ENCODE assay signal across 1 cellular context in genomic region chr9:110351009-110351467, GRCh38.
TF ChIP-seq lines count a peak whose summit lies in the region.

No MANE protein-coding gene starts in this region.

TF ChIP-seq in HepG2, 621 proteins besides CTCF, POLR2A, EP300 and RAD21 (continued from another document):
- TF ChIP-seq, protein P1, sequence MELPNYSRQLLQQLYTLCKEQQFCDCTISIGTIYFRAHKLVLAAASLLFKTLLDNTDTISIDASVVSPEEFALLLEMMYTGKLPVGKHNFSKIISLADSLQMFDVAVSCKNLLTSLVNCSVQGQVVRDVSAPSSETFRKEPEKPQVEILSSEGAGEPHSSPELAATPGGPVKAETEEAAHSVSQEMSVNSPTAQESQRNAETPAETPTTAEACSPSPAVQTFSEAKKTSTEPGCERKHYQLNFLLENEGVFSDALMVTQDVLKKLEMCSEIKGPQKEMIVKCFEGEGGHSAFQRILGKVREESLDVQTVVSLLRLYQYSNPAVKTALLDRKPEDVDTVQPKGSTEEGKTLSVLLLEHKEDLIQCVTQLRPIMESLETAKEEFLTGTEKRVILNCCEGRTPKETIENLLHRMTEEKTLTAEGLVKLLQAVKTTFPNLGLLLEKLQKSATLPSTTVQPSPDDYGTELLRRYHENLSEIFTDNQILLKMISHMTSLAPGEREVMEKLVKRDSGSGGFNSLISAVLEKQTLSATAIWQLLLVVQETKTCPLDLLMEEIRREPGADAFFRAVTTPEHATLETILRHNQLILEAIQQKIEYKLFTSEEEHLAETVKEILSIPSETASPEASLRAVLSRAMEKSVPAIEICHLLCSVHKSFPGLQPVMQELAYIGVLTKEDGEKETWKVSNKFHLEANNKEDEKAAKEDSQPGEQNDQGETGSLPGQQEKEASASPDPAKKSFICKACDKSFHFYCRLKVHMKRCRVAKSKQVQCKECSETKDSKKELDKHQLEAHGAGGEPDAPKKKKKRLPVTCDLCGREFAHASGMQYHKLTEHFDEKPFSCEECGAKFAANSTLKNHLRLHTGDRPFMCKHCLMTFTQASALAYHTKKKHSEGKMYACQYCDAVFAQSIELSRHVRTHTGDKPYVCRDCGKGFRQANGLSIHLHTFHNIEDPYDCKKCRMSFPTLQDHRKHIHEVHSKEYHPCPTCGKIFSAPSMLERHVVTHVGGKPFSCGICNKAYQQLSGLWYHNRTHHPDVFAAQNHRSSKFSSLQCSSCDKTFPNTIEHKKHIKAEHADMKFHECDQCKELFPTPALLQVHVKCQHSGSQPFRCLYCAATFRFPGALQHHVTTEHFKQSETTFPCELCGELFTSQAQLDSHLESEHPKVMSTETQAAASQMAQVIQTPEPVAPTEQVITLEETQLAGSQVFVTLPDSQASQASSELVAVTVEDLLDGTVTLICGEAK (IDR thresholded peaks at IDR 0.05): no peak
- TF ChIP-seq, protein P1 (CRISPR knock-in tag; IDR thresholded peaks at IDR 0.05): no peak
- no peak for TF ChIP-seq PRDM15 (CRISPR knock-in tag; IDR thresholded peaks at IDR 0.05)
- TF ChIP-seq ZKSCAN1 (IDR thresholded peaks at IDR 0.05; ENCODE audit: low read length): no peak
- no peak for TF ChIP-seq MLX (CRISPR knock-in tag; IDR thresholded peaks at IDR 0.05)
- TF ChIP-seq PAF1 (CRISPR knock-in tag; IDR thresholded peaks at IDR 0.05): no peak
- TF ChIP-seq ZNF251 (CRISPR knock-in tag; IDR thresholded peaks at IDR 0.05): no peak
- no peak for TF ChIP-seq SATB2 (CRISPR knock-in tag; IDR thresholded peaks at IDR 0.05)
- TF ChIP-seq, protein P2, sequence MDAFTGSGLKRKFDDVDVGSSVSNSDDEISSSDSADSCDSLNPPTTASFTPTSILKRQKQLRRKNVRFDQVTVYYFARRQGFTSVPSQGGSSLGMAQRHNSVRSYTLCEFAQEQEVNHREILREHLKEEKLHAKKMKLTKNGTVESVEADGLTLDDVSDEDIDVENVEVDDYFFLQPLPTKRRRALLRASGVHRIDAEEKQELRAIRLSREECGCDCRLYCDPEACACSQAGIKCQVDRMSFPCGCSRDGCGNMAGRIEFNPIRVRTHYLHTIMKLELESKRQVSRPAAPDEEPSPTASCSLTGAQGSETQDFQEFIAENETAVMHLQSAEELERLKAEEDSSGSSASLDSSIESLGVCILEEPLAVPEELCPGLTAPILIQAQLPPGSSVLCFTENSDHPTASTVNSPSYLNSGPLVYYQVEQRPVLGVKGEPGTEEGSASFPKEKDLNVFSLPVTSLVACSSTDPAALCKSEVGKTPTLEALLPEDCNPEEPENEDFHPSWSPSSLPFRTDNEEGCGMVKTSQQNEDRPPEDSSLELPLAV (CRISPR knock-in tag; conservative IDR thresholded peaks at IDR 0.05; ENCODE audit: low read depth): no peak
